20 cellular contexts compared by ENCODE assay signal in the genomic region with DNA sequence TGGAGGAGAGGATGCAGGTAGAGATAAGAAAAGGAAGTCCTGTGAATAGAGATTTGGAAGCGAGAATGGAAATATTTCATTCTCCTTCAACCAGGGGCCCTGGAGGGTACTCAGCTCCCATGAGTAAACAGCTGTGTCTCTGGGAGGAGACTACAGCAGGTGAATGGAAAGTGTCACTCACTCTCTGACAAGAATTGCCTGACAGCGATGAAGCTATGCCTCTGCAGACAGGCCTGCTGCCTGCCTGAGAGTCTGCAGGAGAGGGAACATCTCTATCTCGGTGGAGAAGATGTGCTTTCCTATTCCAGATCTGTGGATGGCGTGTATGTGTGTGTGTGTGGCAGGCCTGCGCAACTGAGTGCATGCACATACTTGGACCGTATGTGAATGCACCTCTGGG. TPM values are rescaled to one million over a fixed set of nuclear protein-coding genes. Genes with fewer than 3 reads are reported as not detected.
A peak's percentile ranks its signal among the peaks of the same experiment; 100 is the strongest.
DNase-seq lines count a peak whose midpoint lies in the region; ATAC-seq and TF ChIP-seq lines count a peak whose summit lies in the region.
"Had no signal": no experiment of that assay in that cellular context is flagged by ENCODE, and none has a peak within 500 bp of the region (broad histone marks: within the 10 kb centered on the region; RNA-seq: fewer than 3 reads in every experiment).

No MANE protein-coding gene starts in this region.

- peak overlapping the region; percentile 75 for H3K27ac Mint-ChIP-seq in neural progenitor cell
- H3K27ac Mint-ChIP-seq in stimulated activated effector memory CD8-positive, alpha-beta T cell treated with anti-CD3 and anti-CD28 coated beads, Interleukin-12 subunit alpha, Interleukin-12 subunit beta, amount 100 ng/mL, for 72 hours: no peak overlapping the region
- H3K27ac Mint-ChIP-seq: CD14-positive monocyte; CD4-positive, alpha-beta memory T cell had no signal

- H3K4me1 ChIP-seq in neural progenitor cell: peaks cover 28% of the 10 kb centered on the region
- H3K4me1 ChIP-seq: BLaER1 had no signal

- no peak overlapping the region for H3K9ac ChIP-seq in neural progenitor cell
- H3K9ac ChIP-seq: BLaER1 had no signal

- peak; percentile 14 for ATAC-seq in stimulated activated effector memory CD8-positive, alpha-beta T cell treated with anti-CD3 and anti-CD28 coated beads, Interleukin-12 subunit alpha, Interleukin-12 subunit beta, amount 100 ng/mL, for 72 hours
- ATAC-seq: HCT116, HepG2 had no signal

- no peaks in the 10 kb centered on the region for H3K9me3 ChIP-seq in neural progenitor cell (ENCODE audit: low read depth)
- H3K9me3 ChIP-seq: BLaER1 had no signal

- H4K20me1 ChIP-seq in neural progenitor cell (ENCODE audit: low read depth): peaks cover 62% of the 10 kb centered on the region

- peaks cover 2% of the 10 kb centered on the region for H3K9me3 Mint-ChIP-seq in neural progenitor cell
- H3K9me3 Mint-ChIP-seq in stimulated activated effector memory CD8-positive, alpha-beta T cell treated with anti-CD3 and anti-CD28 coated beads, Interleukin-12 subunit alpha, Interleukin-12 subunit beta, amount 100 ng/mL, for 72 hours: no peaks in the 10 kb centered on the region

- no peak for TF ChIP-seq CTCF in neural progenitor cell (IDR thresholded peaks at IDR 0.05)

- H3K4me2 ChIP-seq in neural progenitor cell: no peak overlapping the region
- H3K4me2 ChIP-seq: BLaER1 had no signal

- H3K27me3 Mint-ChIP-seq in neural progenitor cell (ENCODE audit: insufficient read depth, low read depth): peaks cover 26% of the 10 kb centered on the region

- H3K4me3 ChIP-seq in neural progenitor cell: no peak overlapping the region
- H3K4me3 ChIP-seq: BLaER1 had no signal

- peaks cover 32% of the 10 kb centered on the region for H3F3A ChIP-seq in neural progenitor cell (ENCODE audit: low read depth)

- H3K36me3 ChIP-seq in neural progenitor cell: no peaks in the 10 kb centered on the region
- H3K36me3 ChIP-seq: BLaER1 had no signal

- H3K36me3 Mint-ChIP-seq in neural progenitor cell: no peaks in the 10 kb centered on the region
- H3K36me3 Mint-ChIP-seq in stimulated activated effector memory CD8-positive, alpha-beta T cell treated with anti-CD3 and anti-CD28 coated beads, Interleukin-12 subunit alpha, Interleukin-12 subunit beta, amount 100 ng/mL, for 72 hours: no peaks in the 10 kb centered on the region
- H3K36me3 Mint-ChIP-seq: CD14-positive monocyte; CD4-positive, alpha-beta memory T cell had no signal

- H3K27ac ChIP-seq in caudate nucleus (ENCODE audit: low read depth, low read length) (peak overlapping the region; percentile 22), neural progenitor cell (no peak overlapping the region)
- H3K27ac ChIP-seq: BLaER1 had no signal

- no peak overlapping the region for H2AFZ ChIP-seq in neural progenitor cell (replicated peaks)

- DNase-seq in NCI-H2171 treated with DMSO at 0.1 percent for 48 hours (lab: John Stamatoyannopoulos, UW): peak; percentile 29
- no peak for DNase-seq in NCI-H2171 (lab: John Stamatoyannopoulos, UW)
- peak in 16 of 61 donors; percentile 6 to 61 (median 31) for DNase-seq in caudate nucleus (lab: John Stamatoyannopoulos, UW)
- DNase-seq in neural progenitor cell (ENCODE audit: low spot score): no peak
- DNase-seq in stimulated activated effector memory CD8-positive, alpha-beta T cell treated with anti-CD3 and anti-CD28 coated beads, Interleukin-12 subunit alpha, Interleukin-12 subunit beta, amount 100 ng/mL, for 72 hours (ENCODE audit: low spot score in 2 of 2): no peak
- no peak for DNase-seq in T-helper 1 cell
- DNase-seq in germinal center (ENCODE audit: low spot score): no peak
- DNase-seq in stimulated activated CD4-positive, alpha-beta T cell treated with anti-CD3 and anti-CD28 coated beads, Interleukin-4, amount 100 ng/mL, for 24 hours: no peak
- DNase-seq: 8988T; CD4-positive, alpha-beta memory T cell; DMS153; DMS79; GDM1; GOT3; H7 had no signal

- H3K4me1 Mint-ChIP-seq in neural progenitor cell: peaks cover 70% of the 10 kb centered on the region
- H3K4me1 Mint-ChIP-seq in stimulated activated effector memory CD8-positive, alpha-beta T cell treated with anti-CD3 and anti-CD28 coated beads, Interleukin-12 subunit alpha, Interleukin-12 subunit beta, amount 100 ng/mL, for 72 hours: no peaks in the 10 kb centered on the region
- H3K4me1 Mint-ChIP-seq: CD14-positive monocyte had no signal

- H3K4me3 Mint-ChIP-seq in neural progenitor cell: peak overlapping the region; percentile 49
- no peak overlapping the region for H3K4me3 Mint-ChIP-seq in stimulated activated effector memory CD8-positive, alpha-beta T cell treated with anti-CD3 and anti-CD28 coated beads, Interleukin-12 subunit alpha, Interleukin-12 subunit beta, amount 100 ng/mL, for 72 hours
- H3K4me3 Mint-ChIP-seq: CD14-positive monocyte; CD4-positive, alpha-beta memory T cell had no signal

- peaks cover 96% of the 10 kb centered on the region for H3K27me3 ChIP-seq in neural progenitor cell

- H3K79me2 ChIP-seq in neural progenitor cell (ENCODE audit: low read depth): no peaks in the 10 kb centered on the region

RNA-seq across cellular contexts. Expression of a gene that starts 4.8 kb away (rescaled TPM):
- 0.39 and 0.56 TPM in 2 replicates for total RNA-seq in neural progenitor cell (ENCODE audit: low replicate concordance)
- total RNA-seq: A673; CD4-positive, alpha-beta memory T cell; HepG2 had no signal
